ENCODE assay signal across 1 cellular context in the genomic region with DNA sequence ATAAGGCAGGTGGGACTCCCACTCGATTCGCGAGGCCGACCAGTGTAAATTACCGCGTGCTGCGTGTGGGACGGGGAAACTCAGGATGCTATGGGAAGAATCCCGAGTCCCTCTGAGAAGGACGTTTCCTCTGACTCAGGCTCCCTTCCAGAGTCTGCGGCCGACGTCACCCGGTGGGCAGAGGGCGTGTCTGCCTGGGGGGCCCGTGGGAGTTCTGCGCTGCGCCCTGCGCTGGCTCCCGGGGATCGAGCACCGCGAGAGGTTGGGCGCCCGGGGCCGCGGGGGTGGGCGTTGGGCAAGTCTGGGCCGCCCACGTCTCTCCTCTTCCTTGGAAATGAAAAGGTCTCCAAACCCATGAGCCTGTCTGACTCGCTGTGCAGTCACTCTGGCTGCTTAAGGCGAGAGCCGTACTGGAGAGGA.
TF ChIP-seq lines count a peak whose summit lies in the region.

No MANE protein-coding gene starts in this region.

TF ChIP-seq in HepG2, 621 proteins besides CTCF, POLR2A, EP300 and RAD21 (continued from another document):
- no peak for TF ChIP-seq SRY (CRISPR knock-in tag; IDR thresholded peaks at IDR 0.05)
- no peak for TF ChIP-seq ZNF776 (CRISPR knock-in tag; IDR thresholded peaks at IDR 0.05)
- TF ChIP-seq SP4 (CRISPR knock-in tag; IDR thresholded peaks at IDR 0.05): no peak
TF ChIP-seq in HepG2: peak in this region for 15.
